ENCODE assay signal across 10 cellular contexts in the genomic region with DNA sequence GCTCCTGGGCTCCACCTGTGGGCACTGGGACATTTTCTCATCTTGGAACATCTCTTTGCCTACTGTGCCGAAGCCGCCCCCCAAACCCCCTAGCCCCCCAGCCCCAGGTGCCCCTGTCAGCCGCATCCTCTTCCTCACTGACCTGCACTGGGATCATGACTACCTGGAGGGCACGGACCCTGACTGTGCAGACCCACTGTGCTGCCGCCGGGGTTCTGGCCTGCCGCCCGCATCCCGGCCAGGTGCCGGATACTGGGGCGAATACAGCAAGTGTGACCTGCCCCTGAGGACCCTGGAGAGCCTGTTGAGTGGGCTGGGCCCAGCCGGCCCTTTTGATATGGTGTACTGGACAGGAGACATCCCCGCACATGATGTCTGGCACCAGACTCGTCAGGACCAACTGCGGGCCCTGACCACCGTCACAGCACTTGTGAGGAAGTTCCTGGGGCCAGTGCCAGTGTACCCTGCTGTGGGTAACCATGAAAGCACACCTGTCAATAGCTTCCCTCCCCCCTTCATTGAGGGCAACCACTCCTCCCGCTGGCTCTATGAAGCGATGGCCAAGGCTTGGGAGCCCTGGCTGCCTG. TPM values are rescaled to one million over a fixed set of nuclear protein-coding genes. Genes with fewer than 3 reads are reported as not detected.
A peak's percentile ranks its signal among the peaks of the same experiment; 100 is the strongest.
DNase-seq lines count a peak whose midpoint lies in the region; ATAC-seq and TF ChIP-seq lines count a peak whose summit lies in the region.
"Had no signal": no experiment of that assay in that cellular context is flagged by ENCODE, and none has a peak within 500 bp of the region (broad histone marks: within the 10 kb centered on the region; RNA-seq: fewer than 3 reads in every experiment).

No MANE protein-coding gene starts in this region.

- H3K27me3 Mint-ChIP-seq in activated naive CD8-positive, alpha-beta T cell treated with anti-CD3 and anti-CD28 coated beads for 36 hours = no peaks in the 10 kb centered on the region

- peak overlapping the region in 8 of 12 donors; percentile 79 to 97 (median 88) for H3K4me3 ChIP-seq in heart left ventricle
- H3K4me3 ChIP-seq in right cardiac atrium (ENCODE audit: low read length) = no peak overlapping the region
- H3K4me3 ChIP-seq in lung = peak overlapping the region; percentile 83
- H3K4me3 ChIP-seq in tibial artery = peak overlapping the region; percentile 64 to 81

- TF ChIP-seq CTCF in heart left ventricle (IDR thresholded peaks at IDR 0.05) (no peak), lung (IDR thresholded peaks at IDR 0.05; ENCODE audit: control extremely low read depth, extremely low read depth) (no peak), tibial artery (IDR thresholded peaks at IDR 0.05) (no peak)

- DNase-seq in heart left ventricle (no peak), right cardiac atrium (no peak), lung (ENCODE audit: low spot score) (no peak), tibial artery (peak in 1 of 2 donors; percentile 63), A172 (ENCODE audit: low spot score) (no peak)
- DNase-seq in activated naive CD8-positive, alpha-beta T cell treated with anti-CD3 and anti-CD28 coated beads for 36 hours = no peak
- DNase-seq in effector CD4-positive, alpha-beta T cell = no peak
- DNase-seq: NCI-H1436 had no signal

- intact Hi-C loops in heart left ventricle (cut with DNase I) = loop anchor here in 7 of 10 donors (2.0 to 10.0 kb wide), 7 partner anchors 27 to 313 kb away; a partner anchor contains a TSS
- intact Hi-C loops in right cardiac atrium (cut with DNase I) = loop anchor here in 1 of 4 donors (10.0 kb wide), 1 partner anchor 323 kb away; no protein-coding TSS in a partner anchor
- intact Hi-C loops in tibial artery (cut with DNase I; ENCODE audit: low total_unique reads) = loop anchor here (10.0 kb wide), 1 partner anchor 293 kb away; a partner anchor contains a TSS

- no peaks in the 10 kb centered on the region for H3K27me3 ChIP-seq in heart left ventricle
- H3K27me3 ChIP-seq in right cardiac atrium (ENCODE audit: control insufficient read depth, insufficient read depth) = no peaks in the 10 kb centered on the region
- no peaks in the 10 kb centered on the region for H3K27me3 ChIP-seq in lung (ENCODE audit: control insufficient read depth, insufficient read depth)
- H3K27me3 ChIP-seq in tibial artery = no peaks in the 10 kb centered on the region
- H3K27me3 ChIP-seq: adrenal gland had no signal

- ATAC-seq in heart left ventricle = no peak
- no peak for ATAC-seq in right cardiac atrium
- no peak for ATAC-seq in lung (ENCODE audit: insufficient read depth, low FRiP score)
- ATAC-seq in HG03521 (IDR thresholded peaks at IDR 0.05; ENCODE audit: unreplicated experiment) = no peak

- H3K36me3 ChIP-seq in heart left ventricle (peaks cover 0 to 28% (median 26%) of the 10 kb centered on the region in 9 donors), lung (ENCODE audit: control insufficient read depth in 2 of 2, insufficient read depth in 2 of 2, low read length in 2 of 2) (peaks cover 0 to 17% of the 10 kb centered on the region in 2 donors), tibial artery (peaks cover 0 to 45% (median 17%) of the 10 kb centered on the region in 3 donors)

- H3K4me3 Mint-ChIP-seq in activated naive CD8-positive, alpha-beta T cell treated with anti-CD3 and anti-CD28 coated beads for 36 hours = peak overlapping the region; percentile 89

- H3K36me3 Mint-ChIP-seq in activated naive CD8-positive, alpha-beta T cell treated with anti-CD3 and anti-CD28 coated beads for 36 hours = peaks cover 6% of the 10 kb centered on the region

- H3K27ac Mint-ChIP-seq in activated naive CD8-positive, alpha-beta T cell treated with anti-CD3 and anti-CD28 coated beads for 36 hours = no peak overlapping the region

- H3K9me3 Mint-ChIP-seq in activated naive CD8-positive, alpha-beta T cell treated with anti-CD3 and anti-CD28 coated beads for 36 hours = no peaks in the 10 kb centered on the region

- H3K4me1 ChIP-seq in heart left ventricle (peaks cover 0 to 36% (median 19%) of the 10 kb centered on the region in 12 donors), right cardiac atrium (ENCODE audit: control insufficient read depth, insufficient read depth, low read length) (peaks cover 4% of the 10 kb centered on the region), lung (ENCODE audit: control insufficient read depth in 2 of 2, insufficient read depth in 2 of 2, low read length in 2 of 2) (peaks cover 0 to 11% of the 10 kb centered on the region in 2 donors), tibial artery (peaks cover 0 to 23% (median 13%) of the 10 kb centered on the region in 4 donors)

- H3K4me1 Mint-ChIP-seq in activated naive CD8-positive, alpha-beta T cell treated with anti-CD3 and anti-CD28 coated beads for 36 hours = peaks cover 51% of the 10 kb centered on the region

- whole genome bisulfite sequencing in heart left ventricle, 4 donors = 87 to 95% (median 91%) methylated on average over 10 to 18 of the region's 18 CpGs
- 94% methylated on average over 18 of the region's 18 CpGs for WGBS in right cardiac atrium
- 95 to 99% methylated on average over 18 of the region's 18 CpGs for WGBS in lung, 2 donors

- H3K27ac ChIP-seq in heart left ventricle (peak overlapping the region in 2 of 12 donors; percentile 90 to 94), right cardiac atrium (ENCODE audit: low read length) (no peak overlapping the region), lung (ENCODE audit: low read depth in 1 of 2, low read length in 1 of 2) (no peak overlapping the region), tibial artery (peak overlapping the region in 1 of 2 donors; percentile 92)

- H3K9me3 ChIP-seq in heart left ventricle (no peaks in the 10 kb centered on the region), right cardiac atrium (ENCODE audit: control insufficient read depth, low read length) (no peaks in the 10 kb centered on the region), lung (ENCODE audit: control insufficient read depth in 2 of 2, insufficient read depth in 1 of 2, low read length in 1 of 2) (no peaks in the 10 kb centered on the region), tibial artery (no peaks in the 10 kb centered on the region)
- H3K9me3 ChIP-seq: adrenal gland had no signal

- TF ChIP-seq POLR2A in heart left ventricle (IDR thresholded peaks at IDR 0.05) = no peak

RNA-seq across cellular contexts. Expression of a gene that starts 1.4 kb away (rescaled TPM):
- total RNA-seq in heart left ventricle (10 to 100 TPM; 53.8 to 92.3 (median 67.8) TPM), right cardiac atrium (10 to 100 TPM; 60.6 to 67.7 (median 65.0) TPM), lung (10 to 100 TPM; 19.3 to 69.5 TPM)
- polyA plus RNA-seq in heart left ventricle (10 to 100 TPM; 56.2 to 64.9 TPM), right cardiac atrium (57.9 TPM), lung (10 to 100 TPM; 31.8 to 34.0 TPM)
- 10 to 100 TPM; 12.9 to 16.9 TPM for total RNA-seq in activated naive CD8-positive, alpha-beta T cell treated with anti-CD3 and anti-CD28 coated beads for 36 hours
- total RNA-seq in A172 (2014; rRNA removed; shearing (Covaris generic)) = 140 and 147 TPM in 2 replicates

RNA-seq across cellular contexts. Expression of a gene that starts 27.3 kb away (rescaled TPM):
- total RNA-seq in heart left ventricle (100 to 1,000 TPM in 2 of 9 donors, 10 to 100 TPM in 7; 50.3 to 101 (median 83.5) TPM), right cardiac atrium (10 to 100 TPM; 80.6 to 83.9 (median 82.4) TPM), lung (10 to 100 TPM; 38.9 to 42.0 TPM)
- polyA plus RNA-seq in heart left ventricle (100 to 1,000 TPM in 1 of 2 donors, 10 to 100 TPM in 1; 69.5 to 103 TPM), right cardiac atrium (70.6 TPM), lung (10 to 100 TPM; 18.8 to 22.3 TPM)
- 10 to 100 TPM; 29.2 to 32.3 TPM for total RNA-seq in activated naive CD8-positive, alpha-beta T cell treated with anti-CD3 and anti-CD28 coated beads for 36 hours
- total RNA-seq in A172 (2014; rRNA removed; shearing (Covaris generic)) = 58.4 and 63.3 TPM in 2 replicates

RNA-seq across cellular contexts. Expression of a gene that starts 49.1 kb away (rescaled TPM):
- total RNA-seq in heart left ventricle = 1 to 10 TPM in 1 of 9 donors, under 1 TPM in 3, not detected in 5; 0.17 to 1.5 (median 0.35) TPM
- polyA plus RNA-seq in heart left ventricle = under 1 TPM; 0.33 to 0.46 TPM
- 1 to 10 TPM in 1 of 4 donors, under 1 TPM in 2, not detected in 1; 0.45 to 1.0 (median 0.68) TPM for total RNA-seq in right cardiac atrium
- polyA plus RNA-seq in right cardiac atrium = 0.27 TPM
- not detected for total RNA-seq in activated naive CD8-positive, alpha-beta T cell treated with anti-CD3 and anti-CD28 coated beads for 36 hours
- 1 to 10 TPM; 2.3 to 3.5 TPM for total RNA-seq in lung
- polyA plus RNA-seq in lung = 1 to 10 TPM in 1 of 2 donors, under 1 TPM in 1; 0.46 to 1.3 TPM
- total RNA-seq in A172 (2014; rRNA removed; shearing (Covaris generic)) = 0.14 and 0.74 TPM in 2 replicates
